ENCODE assay signal across 1 cellular context in genomic region chr12:68331869-68332725, GRCh38.
TF ChIP-seq lines count a peak whose summit lies in the region.

TSS of gene MDM1 (minus strand) at chr12:68332362. CDS start at chr12:68332245, 117 bp downstream.

TF ChIP-seq in K562, 482 proteins besides CTCF, POLR2A, EP300 and RAD21 (continued from another document):
- peak; percentile 76 to 87 for TF ChIP-seq E2F6 (IDR thresholded peaks at IDR 0.05; ENCODE audit: borderline replicate concordance in 1 of 2, extremely low read depth in 1 of 2, insufficient read depth in 1 of 2, insufficient read length in 1 of 2, low read depth in 1 of 2, low read length in 1 of 2, poor library complexity in 1 of 2, severe bottlenecking in 1 of 2)
- no peak for TF ChIP-seq BRCA1 (IDR thresholded peaks at IDR 0.05)
- TF ChIP-seq BRCA1 (CRISPR knock-in tag; IDR thresholded peaks at IDR 0.05): no peak
- no peak for TF ChIP-seq TRIM28 (IDR thresholded peaks at IDR 0.05)
- TF ChIP-seq ELK3 (CRISPR knock-in tag; IDR thresholded peaks at IDR 0.05): no peak
- TF ChIP-seq THRB (CRISPR knock-in tag; conservative IDR thresholded peaks at IDR 0.05): no peak
- no peak for TF ChIP-seq ZNF124 (CRISPR knock-in tag; IDR thresholded peaks at IDR 0.05)
- TF ChIP-seq SUPT5H (IDR thresholded peaks at IDR 0.05): peak; percentile 61
- TF ChIP-seq ARID3B (CRISPR knock-in tag; IDR thresholded peaks at IDR 0.05; ENCODE audit: borderline replicate concordance): no peak
- TF ChIP-seq MAZ (CRISPR knock-in tag; conservative IDR thresholded peaks at IDR 0.05 in 1 of 2, IDR thresholded peaks at IDR 0.05 in 1 of 2): peak; percentile 49 to 50; a peak in 3 of 4 replicates
- TF ChIP-seq ZNF512 (tag; IDR thresholded peaks at IDR 0.05): no peak
- TF ChIP-seq ATF6 (CRISPR knock-in tag; IDR thresholded peaks at IDR 0.05): 0 out of 2 replicates have a peak, but pooled peaks have one; percentile 14
- TF ChIP-seq GATAD2B (IDR thresholded peaks at IDR 0.05; ENCODE audit: borderline replicate concordance): no peak
- TF ChIP-seq PML (IDR thresholded peaks at IDR 0.05; ENCODE audit: low read length): peak; percentile 22; the same call in 1 of the 2 replicates
- no peak for TF ChIP-seq ZNF174 (CRISPR knock-in tag; IDR thresholded peaks at IDR 0.05)
- peak; percentile 43; the same call in 1 of the 2 replicates for TF ChIP-seq VEZF1 (CRISPR knock-in tag; IDR thresholded peaks at IDR 0.05)
- TF ChIP-seq RBM34 (IDR thresholded peaks at IDR 0.05; ENCODE audit: borderline replicate concordance, insufficient read depth, low read length): no peak
- 0 out of 2 replicates have a peak, but pooled peaks have one; percentile 41 for TF ChIP-seq ATF7 (IDR thresholded peaks at IDR 0.05)
- TF ChIP-seq ZC3H8 (IDR thresholded peaks at IDR 0.05): no peak
- peak; percentile 32 for TF ChIP-seq TAF1 (IDR thresholded peaks at IDR 0.05; ENCODE audit: control insufficient read depth, extremely low read depth, insufficient read depth, low read length, severe bottlenecking)
- no peak for TF ChIP-seq ZNF699 (CRISPR knock-in tag; IDR thresholded peaks at IDR 0.05; ENCODE audit: insufficient replicate concordance)
- TF ChIP-seq HMG20A (CRISPR knock-in tag; conservative IDR thresholded peaks at IDR 0.05): no peak
- TF ChIP-seq CHD7 (IDR thresholded peaks at IDR 0.05; ENCODE audit: low read depth, low read length): no peak
- no peak for TF ChIP-seq GABPB2 (CRISPR knock-in tag; conservative IDR thresholded peaks at IDR 0.05)
- TF ChIP-seq ZNF551 (CRISPR knock-in tag; IDR thresholded peaks at IDR 0.05): no peak
- peak; percentile 76 for TF ChIP-seq NR2C1 (IDR thresholded peaks at IDR 0.05)
- peak; percentile 57; the same call in 1 of the 2 replicates for TF ChIP-seq NR2C1 (tag; IDR thresholded peaks at IDR 0.05)
- no peak for TF ChIP-seq ETS2 (tag; IDR thresholded peaks at IDR 0.05; ENCODE audit: borderline replicate concordance, poor library complexity, severe bottlenecking)
- no peak for TF ChIP-seq SAFB (IDR thresholded peaks at IDR 0.05; ENCODE audit: borderline replicate concordance, low read depth, low read length)
- TF ChIP-seq ZNF316 (IDR thresholded peaks at IDR 0.05): no peak
- TF ChIP-seq ZNF165 (CRISPR knock-in tag; IDR thresholded peaks at IDR 0.05; ENCODE audit: borderline replicate concordance): no peak
- no peak for TF ChIP-seq ZNF644 (tag; IDR thresholded peaks at IDR 0.05; ENCODE audit: low read depth)
